ENCODE assay signal across 14 cellular contexts in genomic region chr2:191878576-191879298, GRCh38. TPM values are rescaled to one million over a fixed set of nuclear protein-coding genes. Genes with fewer than 3 reads are reported as not detected.
DNase-seq lines count a peak whose midpoint lies in the region; ATAC-seq and TF ChIP-seq lines count a peak whose summit lies in the region.
"Had no signal": no experiment of that assay in that cellular context is flagged by ENCODE, and none has a peak within 500 bp of the region (broad histone marks: within the 10 kb centered on the region; RNA-seq: fewer than 3 reads in every experiment).

No MANE protein-coding gene starts in this region.

- H3K9me3 Mint-ChIP-seq in endothelial cell (ENCODE audit: unreplicated experiment): no peaks in the 10 kb centered on the region
- no peaks in the 10 kb centered on the region for H3K9me3 Mint-ChIP-seq in stimulated activated effector memory CD8-positive, alpha-beta T cell treated with anti-CD3 and anti-CD28 coated beads, Interleukin-12 subunit alpha, Interleukin-12 subunit beta, amount 100 ng/mL, for 72 hours
- H3K9me3 Mint-ChIP-seq: activated naive CD4-positive, alpha-beta T cell treated with anti-CD3 and anti-CD28 coated beads for 36 hours; neural progenitor cell had no signal

- H3K27me3 ChIP-seq in SJCRH30: no peaks in the 10 kb centered on the region
- H3K27me3 ChIP-seq: neural progenitor cell had no signal

- peaks cover 13% of the 10 kb centered on the region for H3K4me1 ChIP-seq in SJCRH30
- H3K4me1 ChIP-seq: neural progenitor cell had no signal

- H3K36me3 Mint-ChIP-seq in endothelial cell (ENCODE audit: low read depth, unreplicated experiment): peaks cover 3% of the 10 kb centered on the region
- no peaks in the 10 kb centered on the region for H3K36me3 Mint-ChIP-seq in stimulated activated effector memory CD8-positive, alpha-beta T cell treated with anti-CD3 and anti-CD28 coated beads, Interleukin-12 subunit alpha, Interleukin-12 subunit beta, amount 100 ng/mL, for 72 hours
- H3K36me3 Mint-ChIP-seq: neural progenitor cell had no signal

- peak overlapping the region; percentile 0; the same call in 1 of the 2 replicates for H3K27ac ChIP-seq in SJCRH30
- H3K27ac ChIP-seq: neural progenitor cell had no signal

- H3K4me1 Mint-ChIP-seq in endothelial cell (ENCODE audit: unreplicated experiment): no peaks in the 10 kb centered on the region
- H3K4me1 Mint-ChIP-seq in stimulated activated effector memory CD8-positive, alpha-beta T cell treated with anti-CD3 and anti-CD28 coated beads, Interleukin-12 subunit alpha, Interleukin-12 subunit beta, amount 100 ng/mL, for 72 hours: no peaks in the 10 kb centered on the region
- H3K4me1 Mint-ChIP-seq: neural progenitor cell had no signal

- no peak overlapping the region for H3K27ac Mint-ChIP-seq in endothelial cell (ENCODE audit: unreplicated experiment)
- no peak overlapping the region for H3K27ac Mint-ChIP-seq in stimulated activated effector memory CD8-positive, alpha-beta T cell treated with anti-CD3 and anti-CD28 coated beads, Interleukin-12 subunit alpha, Interleukin-12 subunit beta, amount 100 ng/mL, for 72 hours
- H3K27ac Mint-ChIP-seq: activated naive CD4-positive, alpha-beta T cell treated with anti-CD3 and anti-CD28 coated beads for 36 hours; neural progenitor cell had no signal

- H3K4me3 Mint-ChIP-seq in endothelial cell (ENCODE audit: unreplicated experiment): no peak overlapping the region
- no peak overlapping the region for H3K4me3 Mint-ChIP-seq in stimulated activated effector memory CD8-positive, alpha-beta T cell treated with anti-CD3 and anti-CD28 coated beads, Interleukin-12 subunit alpha, Interleukin-12 subunit beta, amount 100 ng/mL, for 72 hours
- H3K4me3 Mint-ChIP-seq: activated naive CD4-positive, alpha-beta T cell treated with anti-CD3 and anti-CD28 coated beads for 36 hours; neural progenitor cell had no signal

- H3K9me3 ChIP-seq in SJCRH30 (replicated peaks): 0 out of 2 replicates have a peak, but pooled peaks cover 2% of the 10 kb centered on the region

- no peaks in the 10 kb centered on the region for H3K36me3 ChIP-seq in SJCRH30
- H3K36me3 ChIP-seq: neural progenitor cell had no signal

- TF ChIP-seq CTCF in fibroblast of pulmonary artery (IDR thresholded peaks at IDR 0.05; ENCODE audit: low read length, missing control alignments) (no peak), endothelial cell (IDR thresholded peaks at IDR 0.05; ENCODE audit: unreplicated experiment) (no peak)

- H3K4me3 ChIP-seq in SJCRH30 (no peak overlapping the region), fibroblast of pulmonary artery (replicated peaks; ENCODE audit: low read depth, low read length) (no peak overlapping the region)
- H3K4me3 ChIP-seq: neural progenitor cell had no signal

- ATAC-seq in GM21423 (IDR thresholded peaks at IDR 0.05; ENCODE audit: unreplicated experiment) (no peak), GM18870 (IDR thresholded peaks at IDR 0.05; ENCODE audit: unreplicated experiment) (no peak)
- no peak for ATAC-seq in stimulated activated effector memory CD8-positive, alpha-beta T cell treated with anti-CD3 and anti-CD28 coated beads, Interleukin-12 subunit alpha, Interleukin-12 subunit beta, amount 100 ng/mL, for 72 hours

- no peaks in the 10 kb centered on the region for H3K27me3 Mint-ChIP-seq in endothelial cell (ENCODE audit: unreplicated experiment)

- DNase-seq in ELR (ENCODE audit: low read depth) (peak; percentile 90), SJCRH30 (peak in 1 of 2 experiments; percentile 71), fibroblast of pulmonary artery (ENCODE audit: low read depth) (peak; percentile 85), renal cortical epithelial cell (ENCODE audit: low read depth) (peak; percentile 99), endothelial cell (ENCODE audit: low spot score) (no peak)
- no peak for DNase-seq in stimulated activated effector memory CD8-positive, alpha-beta T cell treated with anti-CD3 and anti-CD28 coated beads, Interleukin-12 subunit alpha, Interleukin-12 subunit beta, amount 100 ng/mL, for 72 hours (ENCODE audit: low spot score in 2 of 2)
- DNase-seq: activated CD4-positive, alpha-beta T cell treated with anti-CD3 and anti-CD28 coated beads, Interleukin-2, amount 50 U/mL, for 4 hours; activated naive CD4-positive, alpha-beta T cell treated with anti-CD3 and anti-CD28 coated beads for 36 hours; effector memory CD4-positive, alpha-beta T cell; islet precursor cell; stimulated activated CD4-positive, alpha-beta T cell treated with anti-CD3 and anti-CD28 coated beads, Interleukin-2, amount 100 ng/mL, for 24 hours had no signal

RNA-seq across cellular contexts. Expression of gene CAVIN2, which starts 31.8 kb away (rescaled TPM):
- 8.6 and 10.2 TPM in 2 replicates for total RNA-seq in SJCRH30 (2014; rRNA removed; shearing (Covaris generic))
- total RNA-seq in renal cortical epithelial cell (1.6 and 4.3 TPM in 2 replicates), endothelial cell (ENCODE audit: unreplicated experiment) (4.4 TPM)
- total RNA-seq: activated naive CD4-positive, alpha-beta T cell treated with anti-CD3 and anti-CD28 coated beads for 36 hours had no signal

Comparison
In these comparisons a context has a peak if more than half of its experiments do, and no peak if none do; other contexts are left out.
1. DNase-seq: peak in ELR (single experiment), fibroblast of pulmonary artery (single experiment) and renal cortical epithelial cell (single experiment); none in endothelial cell (single experiment) and stimulated activated effector memory CD8-positive, alpha-beta T cell treated with anti-CD3 and anti-CD28 coated beads, Interleukin-12 subunit alpha, Interleukin-12 subunit beta, amount 100 ng/mL, for 72 hours (0 of 2).